In genomic region chr4:186104114-186104894, GRCh38 we compare ENCODE assay signal across 8 cellular contexts. TPM values are rescaled to one million over a fixed set of nuclear protein-coding genes. Genes with fewer than 3 reads are reported as not detected.
DNase-seq lines count a peak whose midpoint lies in the region; ATAC-seq, FAIRE-seq and TF ChIP-seq lines count a peak whose summit lies in the region.

Gene FAM149A, plus strand, starts transcription at chr4:186104704.

- no peak for TF ChIP-seq EP300 in A549 (IDR thresholded peaks at IDR 0.05)

- H3K27ac ChIP-seq in A549 = peak within 1 kb of the TSS; percentile 40 to 81; a peak in 4 of 6 replicates

- peak within 1 kb of the TSS; percentile 93 for H3K4me2 ChIP-seq in A549

- H3K4me3 ChIP-seq in A549 = peak within 1 kb of the TSS; percentile 51
- H3K4me3 ChIP-seq in choroid plexus epithelial cell (ENCODE audit: low read depth, low read length) = peak within 1 kb of the TSS; percentile 42

- WGBS in A549 (ENCODE audit: missing lambda C conversion rate) = 66% methylated on average over 17 of the region's 58 CpGs

- DNase-seq in A549 (ENCODE audit: low read depth in 1 of 2, low spot score in 1 of 2) (peak in 1 of 2 experiments; percentile 7), activated B cell treated with CpG ODN at 0.5 μM for 24 hours (peak; percentile 24), choroid plexus epithelial cell (ENCODE audit: low read depth) (no peak), medulla oblongata (ENCODE audit: extremely low spot score) (peak; percentile 44), NCI-H69 (lab: John Stamatoyannopoulos, UW) (no peak)
- peak; percentile 9 to 23 (median 10) for DNase-seq in stimulated activated CD4-positive, alpha-beta T cell treated with anti-CD3 and anti-CD28 coated beads, TNF-alpha, amount 100 ng/mL, for 48 hours (ENCODE audit: low read depth in 3 of 3)

- peaks cover 9% of the 10 kb centered on the region for H3K4me1 Mint-ChIP-seq in activated B cell treated with CpG ODN at 0.5 μM for 24 hours

- H3K27ac Mint-ChIP-seq in activated B cell treated with CpG ODN at 0.5 μM for 24 hours = no peak within 1 kb of the TSS

- H3K36me3 Mint-ChIP-seq in activated B cell treated with CpG ODN at 0.5 μM for 24 hours (ENCODE audit: low read depth) = no peaks in the 10 kb centered on the region

- intact Hi-C loops in activated B cell treated with CpG ODN at 0.5 μM for 24 hours (cut with micrococcal nuclease) = no loop called here

- TF ChIP-seq POLR2A in A549 (IDR thresholded peaks at IDR 0.05; ENCODE audit: low read length) = no peak

- H3K9me3 ChIP-seq in A549 = no peaks in the 10 kb centered on the region

- H3K27me3 Mint-ChIP-seq in activated B cell treated with CpG ODN at 0.5 μM for 24 hours = peaks cover 46% of the 10 kb centered on the region

- no peak for TF ChIP-seq RAD21 in A549 (conservative IDR thresholded peaks at IDR 0.05 in 1 of 2, IDR thresholded peaks at IDR 0.05 in 1 of 2)

- POLR2A ChIA-PET in A549 (lab: Yijun Ruan, JAX) = no interaction called here
- POLR2A ChIA-PET in activated B cell treated with CpG ODN at 0.5 μM for 24 hours (lab: Charles Lee) = no interaction called here

- H3K9me3 Mint-ChIP-seq in activated B cell treated with CpG ODN at 0.5 μM for 24 hours = no peaks in the 10 kb centered on the region

- CTCF ChIA-PET in A549 (lab: Yijun Ruan, JAX) = no interaction called here
- CTCF ChIA-PET in activated B cell treated with CpG ODN at 0.5 μM for 24 hours (lab: Charles Lee) = interaction anchor here (1.1 kb wide), 1 partner anchor 33 kb away, joined by 3 read pairs; no protein-coding TSS in a partner anchor

- 0 out of 3 replicates have a peak, but pooled peaks cover 4% of the 10 kb centered on the region for H3K4me1 ChIP-seq in A549

- no peak for FAIRE-seq in A549 (lab: Jason Lieb, UNC)

- peak; percentile 52 to 62; a peak in 4 of 6 replicates for ATAC-seq in A549
- peak; percentile 70 for ATAC-seq in GM19328 (IDR thresholded peaks at IDR 0.05; ENCODE audit: unreplicated experiment)
- ATAC-seq in HG03460 (IDR thresholded peaks at IDR 0.05; ENCODE audit: unreplicated experiment) = peak; percentile 75
- peak; percentile 93 for ATAC-seq in activated B cell treated with CpG ODN at 0.5 μM for 24 hours (ENCODE audit: low read depth)

- no peak for TF ChIP-seq CTCF in A549 (IDR thresholded peaks at IDR 0.05)
- TF ChIP-seq CTCF in activated B cell treated with CpG ODN at 0.5 μM for 24 hours (IDR thresholded peaks at IDR 0.05) = no peak
- no peak for TF ChIP-seq CTCF in choroid plexus epithelial cell (conservative IDR thresholded peaks at IDR 0.05; ENCODE audit: low read depth, low read length)

- peak within 1 kb of the TSS; percentile 67 for H3K4me3 Mint-ChIP-seq in activated B cell treated with CpG ODN at 0.5 μM for 24 hours

TF ChIP-seq in A549, 52 proteins besides CTCF, POLR2A, EP300 and RAD21:
- TF ChIP-seq SREBF2 (IDR thresholded peaks at IDR 0.05) (no peak), HDAC2 (IDR thresholded peaks at IDR 0.05) (no peak), TP53 (CRISPR knock-in tag; IDR thresholded peaks at IDR 0.05) (no peak), MYC (IDR thresholded peaks at IDR 0.05; ENCODE audit: borderline replicate concordance, low read length) (no peak), HEYL (CRISPR knock-in tag; IDR thresholded peaks at IDR 0.05) (no peak), ZC3H11A (IDR thresholded peaks at IDR 0.05) (no peak), JUN (IDR thresholded peaks at IDR 0.05) (no peak), MAZ (IDR thresholded peaks at IDR 0.05; ENCODE audit: borderline replicate concordance, low read depth, low read length) (no peak), ELK1 (IDR thresholded peaks at IDR 0.05; ENCODE audit: low read depth, low read length) (no peak)

RNA-seq across cellular contexts. Expression of gene FAM149A, which starts in this region (rescaled TPM):
- polyA plus RNA-seq in A549 (2011; rRNA removed) (3.0 and 3.9 TPM in 2 replicates), A549 (2017; fragmentation: RNase III; extraction: RNeasy Plus Mini Kit Qiagen cat#74134 plus additional on column Dnase treatment) (1.4 to 1.8 TPM (median 1.7 TPM) in 3 replicates)
- polyA plus RNA-seq in A549 (2012; cell fraction: cytosol; rRNA removed) = 1.2 and 1.6 TPM in 2 replicates
- polyA plus RNA-seq in A549 (2012; cell fraction: nucleus; rRNA removed) = 0.95 and 1.0 TPM in 2 replicates
- 3.3 and 3.6 TPM in 2 replicates for polyA minus RNA-seq in A549 (2011; rRNA and poly(A)+ RNA removed)
- not detected in 2 replicates for total RNA-seq in activated B cell treated with CpG ODN at 0.5 μM for 24 hours

Comparison
In these comparisons a context has a peak if more than half of its experiments do, and no peak if none do; other contexts are left out.
1. Peak in DNase-seq and ATAC-seq in activated B cell treated with CpG ODN at 0.5 μM for 24 hours; RNA of the gene not detected or under 1 TPM.
2. DNase-seq: peak in medulla oblongata (single experiment) and stimulated activated CD4-positive, alpha-beta T cell treated with anti-CD3 and anti-CD28 coated beads, TNF-alpha, amount 100 ng/mL, for 48 hours (3 of 3); none in choroid plexus epithelial cell (single experiment) and NCI-H69 (single experiment).
3. Peak in every context shown above with its lines, with median percentiles within 50 percentile points of each other: ATAC-seq.